In the genomic region with DNA sequence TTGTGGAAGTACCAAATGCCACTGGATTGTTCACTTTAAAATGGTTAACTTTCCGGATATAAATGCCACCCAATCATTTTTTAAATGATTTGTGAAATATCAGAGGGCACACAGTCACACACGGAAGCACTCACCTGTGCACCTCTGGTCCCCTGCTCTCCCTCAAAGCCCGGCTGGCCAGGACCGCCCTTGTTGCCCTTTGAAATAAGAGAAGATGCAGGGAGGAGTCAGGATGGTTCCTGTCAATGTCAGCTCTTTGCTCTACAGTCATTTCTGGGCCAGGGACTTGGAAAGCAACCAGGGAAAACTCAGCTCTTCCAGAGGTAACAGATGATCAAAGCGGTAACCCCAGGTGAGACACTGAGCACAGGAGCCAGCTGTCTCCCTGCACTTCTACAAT, we compare ENCODE assay signal across 23 cellular contexts.
A peak's percentile ranks its signal among the peaks of the same experiment; 100 is the strongest.
DNase-seq lines count a peak whose midpoint lies in the region; ATAC-seq and TF ChIP-seq lines count a peak whose summit lies in the region.
"Had no signal": no experiment of that assay in that cellular context is flagged by ENCODE, and none has a peak within 500 bp of the region (broad histone marks: within the 10 kb centered on the region; RNA-seq: fewer than 3 reads in every experiment).

No MANE protein-coding gene starts in this region.

- H3K4me1 ChIP-seq in IMR-90 (ENCODE audit: control insufficient read depth, insufficient read depth, low read length): peaks cover 10% of the 10 kb centered on the region
- peaks cover 15% of the 10 kb centered on the region for H3K4me1 ChIP-seq in rectal smooth muscle tissue (ENCODE audit: control insufficient read depth, insufficient read depth, low read length)
- H3K4me1 ChIP-seq: Peyer's patch had no signal

- H3K36me3 ChIP-seq in IMR-90 (ENCODE audit: control insufficient read depth, insufficient read depth, low read length) (peaks cover 82% of the 10 kb centered on the region), rectal smooth muscle tissue (ENCODE audit: control insufficient read depth, insufficient read depth, low read length) (peaks cover 19% of the 10 kb centered on the region)
- H3K36me3 ChIP-seq: cardiac muscle cell had no signal

- dilution Hi-C loops in IMR-90 (cut with HindIII; ENCODE audit: low sequenced_read_pairs, unreplicated experiment): no loop called here

- no peaks in the 10 kb centered on the region for H3K36me3 Mint-ChIP-seq in activated CD4-positive, alpha-beta T cell treated with anti-CD3 and anti-CD28 coated beads, Interleukin-2, amount 10 ng/mL, durations not matched to agents 24 days and 14 days (ENCODE audit: low read depth)
- H3K36me3 Mint-ChIP-seq: CD14-positive monocyte had no signal

- H3K4ac ChIP-seq in IMR-90 (ENCODE audit: low read depth, low read length): peak overlapping the region; percentile 73

- H3K4me3 Mint-ChIP-seq in activated CD4-positive, alpha-beta T cell treated with anti-CD3 and anti-CD28 coated beads, Interleukin-2, amount 10 ng/mL, durations not matched to agents 24 days and 14 days: no peak overlapping the region
- H3K4me3 Mint-ChIP-seq: activated CD8-positive, alpha-beta T cell treated with anti-CD3 and anti-CD28 coated beads for 36 hours; activated T-cell treated with anti-CD3 and anti-CD28 coated beads, Interleukin-2, amount 50 U/mL, for 4 hours; CD14-positive monocyte had no signal

- CTCF ChIA-PET in IMR-90 (lab: Yijun Ruan, JAX): interaction anchor here (1.0 kb wide), 1 partner anchor 159 kb away, joined by 3 read pairs; no protein-coding TSS in a partner anchor

- no peak overlapping the region for H2AFZ ChIP-seq in IMR-90 (replicated peaks; ENCODE audit: low read length, poor library complexity)

- H3K27me3 Mint-ChIP-seq in activated CD4-positive, alpha-beta T cell treated with anti-CD3 and anti-CD28 coated beads, Interleukin-2, amount 10 ng/mL, durations not matched to agents 24 days and 14 days: no peaks in the 10 kb centered on the region
- H3K27me3 Mint-ChIP-seq: activated CD8-positive, alpha-beta T cell treated with anti-CD3 and anti-CD28 coated beads for 36 hours had no signal

- no peak overlapping the region for H3K14ac ChIP-seq in IMR-90 (replicated peaks; ENCODE audit: low read depth, low read length)

- H3K9me3 ChIP-seq in IMR-90 (ENCODE audit: control insufficient read depth, insufficient read depth, low read length): no peaks in the 10 kb centered on the region
- H3K9me3 ChIP-seq: Peyer's patch, suprapubic skin had no signal

- H3K4me1 Mint-ChIP-seq in activated CD4-positive, alpha-beta T cell treated with anti-CD3 and anti-CD28 coated beads, Interleukin-2, amount 10 ng/mL, durations not matched to agents 24 days and 14 days: no peaks in the 10 kb centered on the region
- H3K4me1 Mint-ChIP-seq: CD14-positive monocyte had no signal

- no peak overlapping the region for H3K27ac Mint-ChIP-seq in activated CD4-positive, alpha-beta T cell treated with anti-CD3 and anti-CD28 coated beads, Interleukin-2, amount 10 ng/mL, durations not matched to agents 24 days and 14 days
- H3K27ac Mint-ChIP-seq: activated CD8-positive, alpha-beta T cell treated with anti-CD3 and anti-CD28 coated beads for 36 hours; CD14-positive monocyte had no signal

- H3K18ac ChIP-seq in IMR-90 (ENCODE audit: low read depth, low read length): peak overlapping the region; percentile 18; the same call in 1 of the 2 replicates

- H4K20me1 ChIP-seq in IMR-90 (ENCODE audit: insufficient read depth, low read length): peaks cover 10% of the 10 kb centered on the region

- DNase-seq in ELF-1 (ENCODE audit: low read depth, low spot score) (peak; percentile 68), IMR-90 (no peak), iPS-NIHi7 (ENCODE audit: extremely low spot score) (peak; percentile 59), NCI-H128 (lab: John Stamatoyannopoulos, UW; ENCODE audit: unreplicated experiment) (no peak), DMS 273 treated with DMSO at 0.1 percent for 48 hours (lab: John Stamatoyannopoulos, UW) (no peak)
- DNase-seq in activated CD4-positive, alpha-beta T cell treated with anti-CD3 and anti-CD28 coated beads, Interleukin-2, amount 10 ng/mL, durations not matched to agents 24 days and 14 days: no peak
- DNase-seq: activated CD8-positive, alpha-beta T cell treated with anti-CD3 and anti-CD28 coated beads for 36 hours; activated naive CD4-positive, alpha-beta T cell; activated T-cell treated with anti-CD3 and anti-CD28 coated beads, Interleukin-2, amount 50 U/mL, for 4 hours; cortex of kidney; kidney glomerular epithelial cell; NCI-H1105; NCI-H2029 treated with DMSO at 0.1 percent for 48 hours; Peyer's patch; SIG-M5; small intestine; stimulated activated CD4-positive, alpha-beta T cell treated with anti-CD3 and anti-CD28 coated beads, Interleukin-2, amount 100 ng/mL, for 24 hours had no signal

- in situ Hi-C loops in IMR-90 (cut with MboI; ENCODE audit: low sequenced_read_pairs): no loop called here

- no peak overlapping the region for H3K4me2 ChIP-seq in IMR-90 (ENCODE audit: low read depth, low read length)

- H4K8ac ChIP-seq in IMR-90 (ENCODE audit: low read depth in 2 of 2, low read length in 2 of 2): peak overlapping the region; percentile 33 to 74; a peak in 3 of 4 replicates

- H3K9me3 Mint-ChIP-seq in activated CD4-positive, alpha-beta T cell treated with anti-CD3 and anti-CD28 coated beads, Interleukin-2, amount 10 ng/mL, durations not matched to agents 24 days and 14 days: no peaks in the 10 kb centered on the region
- H3K9me3 Mint-ChIP-seq: activated CD8-positive, alpha-beta T cell treated with anti-CD3 and anti-CD28 coated beads for 36 hours; activated T-cell treated with anti-CD3 and anti-CD28 coated beads, Interleukin-2, amount 50 U/mL, for 4 hours; CD14-positive monocyte had no signal

- peak overlapping the region; percentile 7; the same call in 1 of the 2 replicates for H2AK5ac ChIP-seq in IMR-90 (ENCODE audit: low read depth, low read length)

- H2BK15ac ChIP-seq in IMR-90 (ENCODE audit: low read depth, low read length): no peak overlapping the region

- no peak overlapping the region for H2BK20ac ChIP-seq in IMR-90 (ENCODE audit: low read depth, low read length)

- intact Hi-C loops in IMR-90 (cut with micrococcal nuclease): no loop called here
- intact Hi-C loops in activated CD4-positive, alpha-beta T cell treated with anti-CD3 and anti-CD28 coated beads, Interleukin-2, amount 10 ng/mL, durations not matched to agents 24 days and 14 days (cut with micrococcal nuclease): no loop called here

- ATAC-seq in IMR-90 (ENCODE audit: low read depth): no peak
- ATAC-seq in GM18505 (IDR thresholded peaks at IDR 0.05; ENCODE audit: unreplicated experiment): no peak
- ATAC-seq: activated CD4-positive, CD25-positive, alpha-beta regulatory T cell treated with anti-CD3 and anti-CD28 coated beads, Interleukin-2, amount 50 U/mL, for 24 hours; activated CD8-positive, alpha-beta T cell treated with anti-CD3 and anti-CD28 coated beads for 36 hours; activated T-cell treated with anti-CD3 and anti-CD28 coated beads, Interleukin-2, amount 50 U/mL, for 4 hours had no signal

- POLR2A ChIA-PET in IMR-90 (lab: Charles Lee; ENCODE audit: unreplicated experiment): interaction anchor here (0.5 kb wide), 1 partner anchor 35 kb away, joined by 3 read pairs; no protein-coding TSS in a partner anchor

- H4K91ac ChIP-seq in IMR-90 (ENCODE audit: insufficient read depth, low read depth, low read length): peak overlapping the region; percentile 16; the same call in 1 of the 2 replicates

- H3K4me3 ChIP-seq in IMR-90 (ENCODE audit: insufficient read depth, low read depth, low read length) (no peak overlapping the region), rectal smooth muscle tissue (ENCODE audit: low read length) (no peak overlapping the region)
- H3K4me3 ChIP-seq: cardiac muscle cell, Peyer's patch, suprapubic skin had no signal

- peaks cover 35% of the 10 kb centered on the region for H3K9me1 ChIP-seq in IMR-90 (ENCODE audit: insufficient read depth, low read length)

- H3K23ac ChIP-seq in IMR-90 (ENCODE audit: low read depth, low read length): no peak overlapping the region; the same call in 1 of the 2 replicates

- TF ChIP-seq CTCF in IMR-90 (conservative IDR thresholded peaks at IDR 0.05; ENCODE audit: low read depth, low read length): no peak

- BruUV-seq in IMR-90 (replicated peaks; lab: Mats Ljungman, UMichigan): no TSS peak

- H3K27me3 ChIP-seq in IMR-90 (ENCODE audit: control insufficient read depth, insufficient read depth, low read length): no peaks in the 10 kb centered on the region
- no peaks in the 10 kb centered on the region for H3K27me3 ChIP-seq in rectal smooth muscle tissue (ENCODE audit: control insufficient read depth, insufficient read depth, low read length)
- H3K27me3 ChIP-seq: cardiac muscle cell, Peyer's patch, suprapubic skin had no signal

- TF ChIP-seq RAD21 in IMR-90 (IDR thresholded peaks at IDR 0.05; ENCODE audit: low read length): no peak

- H3K79me1 ChIP-seq in IMR-90 (ENCODE audit: low read depth in 1 of 2, low read length in 2 of 2): peaks cover 46 to 82% of the 10 kb centered on the region in 2 experiments

- TF ChIP-seq POLR2A in IMR-90 (IDR thresholded peaks at IDR 0.05; ENCODE audit: low read depth, low read length) (no peak; the same call in 1 of the 2 replicates), GM18505 (IDR thresholded peaks at IDR 0.05; ENCODE audit: borderline replicate concordance, extremely low read depth, insufficient read depth, insufficient read length) (no peak)

- H2BK120ac ChIP-seq in IMR-90 (ENCODE audit: low read depth, low read length): no peak overlapping the region; the same call in 1 of the 2 replicates

- WGBS in IMR-90 (ENCODE audit: extremely low coverage in 2 of 2, insufficient read length in 1 of 2), 2 experiments: no CpG with 5 or more reads among the region's 5 CpGs

- H3K27ac ChIP-seq in IMR-90 (ENCODE audit: insufficient read depth, low read length) (peak overlapping the region; percentile 31; the same call in 1 of the 2 replicates), rectal smooth muscle tissue (ENCODE audit: low read depth, low read length) (peak overlapping the region; percentile 23)
- H3K27ac ChIP-seq: cardiac muscle cell, suprapubic skin had no signal

- no peak overlapping the region for H3K56ac ChIP-seq in IMR-90 (ENCODE audit: extremely low read depth, insufficient read depth, low read length)

- no peak overlapping the region for H2AK9ac ChIP-seq in IMR-90 (replicated peaks; ENCODE audit: low read depth, low read length, poor library complexity)

- peak overlapping the region; percentile 58 for H2BK5ac ChIP-seq in IMR-90 (ENCODE audit: low read depth, low read length, poor library complexity, severe bottlenecking)

- no peak overlapping the region for H3K9ac ChIP-seq in IMR-90 (ENCODE audit: low read depth, low read length)
- no peak overlapping the region for H3K9ac ChIP-seq in rectal smooth muscle tissue (ENCODE audit: low read length)

- H4K5ac ChIP-seq in IMR-90 (ENCODE audit: low read depth, low read length): peak overlapping the region; percentile 27

TF ChIP-seq in IMR-90, 13 proteins besides CTCF, POLR2A, EP300 and RAD21 (continues in another document):
- TF ChIP-seq SMC3 (IDR thresholded peaks at IDR 0.05; ENCODE audit: low read depth, low read length): no peak
- no peak for TF ChIP-seq MXI1 (IDR thresholded peaks at IDR 0.05; ENCODE audit: borderline replicate concordance, low read depth, low read length)
- TF ChIP-seq NFE2L2 (IDR thresholded peaks at IDR 0.05; ENCODE audit: low read depth, low read length): no peak
- TF ChIP-seq MAFK (IDR thresholded peaks at IDR 0.05; ENCODE audit: low read depth, low read length): no peak
- no peak for TF ChIP-seq BHLHE40 (IDR thresholded peaks at IDR 0.05; ENCODE audit: low read depth, low read length)

Comparison
In these comparisons a context has a peak if more than half of its experiments do, and no peak if none do; other contexts are left out.
1. DNase-seq: peak in ELF-1 (single experiment) and iPS-NIHi7 (single experiment); none in IMR-90 (single experiment), NCI-H128 (single experiment), DMS 273 treated with DMSO at 0.1 percent for 48 hours (single experiment) and activated CD4-positive, alpha-beta T cell treated with anti-CD3 and anti-CD28 coated beads, Interleukin-2, amount 10 ng/mL, durations not matched to agents 24 days and 14 days (single experiment).